11 cellular contexts compared by ENCODE assay signal in genomic region chr16:4344659-4345438, GRCh38. TPM values are rescaled to one million over a fixed set of nuclear protein-coding genes. Genes with fewer than 3 reads are reported as not detected.
A peak's percentile ranks its signal among the peaks of the same experiment; 100 is the strongest.
DNase-seq lines count a peak whose midpoint lies in the region; ATAC-seq and TF ChIP-seq lines count a peak whose summit lies in the region.
"Had no signal": no experiment of that assay in that cellular context is flagged by ENCODE, and none has a peak within 500 bp of the region (broad histone marks: within the 10 kb centered on the region; RNA-seq: fewer than 3 reads in every experiment).

No MANE protein-coding gene starts in this region.

- TF ChIP-seq POLR2A in thyroid gland (IDR thresholded peaks at IDR 0.05), result no peak
- TF ChIP-seq POLR2A in transverse colon (IDR thresholded peaks at IDR 0.05), result no peak

- no peak overlapping the region for H3K4me3 Mint-ChIP-seq in activated CD4-positive, alpha-beta T cell treated with anti-CD3 and anti-CD28 coated beads, Interleukin-2, amount 10 ng/mL, durations not matched to agents 24 days and 14 days

- DNase-seq in activated CD4-positive, alpha-beta T cell treated with anti-CD3 and anti-CD28 coated beads, Interleukin-2, amount 10 ng/mL, durations not matched to agents 24 days and 14 days, result peak; percentile 58
- DNase-seq in activated CD4-positive, alpha-beta T cell treated with anti-CD3 and anti-CD28 coated beads for 4 hours, result no peak
- DNase-seq in SHP77 (lab: John Stamatoyannopoulos, UW) (peak; percentile 46 to 69), hepatocyte (ENCODE audit: low spot score) (no peak), thyroid gland (peak; percentile 53 to 75), transverse colon (no peak), HPDE6-E6E7 (ENCODE audit: extremely low spot score) (no peak)
- DNase-seq: ACHN, RPMI8226 had no signal

- H3K36me3 ChIP-seq in hepatocyte (replicated peaks; ENCODE audit: insufficient read depth, low read depth) (no peaks in the 10 kb centered on the region), thyroid gland (no peaks in the 10 kb centered on the region), transverse colon (no peaks in the 10 kb centered on the region)

- in situ Hi-C loops in transverse colon (cut with MboI; ENCODE audit: low pct_ligation_motif_present in 1 of 4, low pct_unique_long_range_greater_than_20kb in 1 of 4, low sequenced_read_pairs in 3 of 4), result loop anchor here in 1 of 4 donors (25.0 kb wide), 1 partner anchor 158 kb away; no protein-coding TSS in a partner anchor

- H3K9me3 ChIP-seq in hepatocyte (ENCODE audit: low read depth) (no peaks in the 10 kb centered on the region), thyroid gland (no peaks in the 10 kb centered on the region), transverse colon (no peaks in the 10 kb centered on the region)

- H3K9me3 Mint-ChIP-seq in activated CD4-positive, alpha-beta T cell treated with anti-CD3 and anti-CD28 coated beads, Interleukin-2, amount 10 ng/mL, durations not matched to agents 24 days and 14 days, result no peaks in the 10 kb centered on the region
- H3K9me3 Mint-ChIP-seq: activated T-helper 2 cell treated with anti-CD3 and anti-CD28 coated beads, Interferon-gamma antibody, Interleukin-2, Interleukin-4, amounts not matched to agents 10 μg/mL and 5 μg/mL and 100 μg/mL, durations not matched to agents 14 hours and 24 hours and 36 hours had no signal

- H3K4me3 ChIP-seq in hepatocyte, result no peak overlapping the region
- H3K4me3 ChIP-seq in thyroid gland (replicated peaks in 1 of 3), result no peak overlapping the region
- H3K4me3 ChIP-seq in transverse colon, result no peak overlapping the region

- H3K79me2 ChIP-seq in hepatocyte, result peaks cover 75% of the 10 kb centered on the region

- peaks cover 14% of the 10 kb centered on the region for H4K20me1 ChIP-seq in hepatocyte (ENCODE audit: insufficient read depth, poor library complexity, severe bottlenecking)

- no peak for TF ChIP-seq EP300 in transverse colon (IDR thresholded peaks at IDR 0.05; ENCODE audit: low read depth)

- peak overlapping the region; percentile 27 for H3K27ac ChIP-seq in hepatocyte
- peak overlapping the region in 2 of 3 donors; percentile 24 to 26 for H3K27ac ChIP-seq in thyroid gland
- H3K27ac ChIP-seq in transverse colon, result no peak overlapping the region

- no peak overlapping the region for H3K27ac Mint-ChIP-seq in activated CD4-positive, alpha-beta T cell treated with anti-CD3 and anti-CD28 coated beads, Interleukin-2, amount 10 ng/mL, durations not matched to agents 24 days and 14 days

- H3K27me3 Mint-ChIP-seq in activated CD4-positive, alpha-beta T cell treated with anti-CD3 and anti-CD28 coated beads, Interleukin-2, amount 10 ng/mL, durations not matched to agents 24 days and 14 days, result no peaks in the 10 kb centered on the region

- no peaks in the 10 kb centered on the region for H3K9me2 ChIP-seq in hepatocyte (replicated peaks; ENCODE audit: insufficient read depth)

- H3K4me2 ChIP-seq in hepatocyte, result no peak overlapping the region

- no peaks in the 10 kb centered on the region for H3K27me3 ChIP-seq in hepatocyte
- no peaks in the 10 kb centered on the region for H3K27me3 ChIP-seq in thyroid gland
- no peaks in the 10 kb centered on the region for H3K27me3 ChIP-seq in transverse colon

- TF ChIP-seq CTCF in hepatocyte (IDR thresholded peaks at IDR 0.05; ENCODE audit: poor library complexity) (no peak), thyroid gland (IDR thresholded peaks at IDR 0.05) (no peak), transverse colon (IDR thresholded peaks at IDR 0.05) (no peak)

- 96% methylated on average over 19 of the region's 23 CpGs for WGBS in hepatocyte (ENCODE audit: low lambda C conversion rate, missing lambda C conversion rate)
- 43 to 49% methylated on average over 21 to 23 of the region's 23 CpGs for WGBS in thyroid gland, 2 donors
- WGBS in transverse colon (ENCODE audit: low coverage in 1 of 2), 2 donors, result 60 to 79% methylated on average over 7 to 20 of the region's 23 CpGs

- ATAC-seq in HG02798 (IDR thresholded peaks at IDR 0.05; ENCODE audit: poor library complexity, unreplicated experiment), result no peak

- H3K4me1 Mint-ChIP-seq in activated CD4-positive, alpha-beta T cell treated with anti-CD3 and anti-CD28 coated beads, Interleukin-2, amount 10 ng/mL, durations not matched to agents 24 days and 14 days, result peaks cover 4% of the 10 kb centered on the region

- H3K4me1 ChIP-seq in hepatocyte (ENCODE audit: insufficient read depth) (peaks cover 21% of the 10 kb centered on the region), thyroid gland (peaks cover under 1 to 13% of the 10 kb centered on the region in 2 donors), transverse colon (peaks cover 0 to 13% (median 7%) of the 10 kb centered on the region in 4 donors)

- no peak overlapping the region for H2AFZ ChIP-seq in hepatocyte

- H3K36me3 Mint-ChIP-seq in activated CD4-positive, alpha-beta T cell treated with anti-CD3 and anti-CD28 coated beads, Interleukin-2, amount 10 ng/mL, durations not matched to agents 24 days and 14 days (ENCODE audit: low read depth), result peaks cover 9% of the 10 kb centered on the region

- intact Hi-C loops in activated CD4-positive, alpha-beta T cell treated with anti-CD3 and anti-CD28 coated beads, Interleukin-2, amount 10 ng/mL, durations not matched to agents 24 days and 14 days (cut with micrococcal nuclease), result no loop called here
- intact Hi-C loops in thyroid gland (cut with DNase I) (no loop called here), transverse colon (cut with DNase I; ENCODE audit: low total_unique reads) (loop anchor here (5.0 kb wide), 1 partner anchor 1523 kb away; no protein-coding TSS in a partner anchor)

RNA-seq across cellular contexts. Expression of gene PAM16, which starts 6.3 kb away (rescaled TPM):
- total RNA-seq in activated CD4-positive, alpha-beta T cell treated with anti-CD3 and anti-CD28 coated beads, Interleukin-2, amount 10 ng/mL, durations not matched to agents 24 days and 14 days, result 93.5 and 104 TPM in 2 replicates
- 33.0 and 35.0 TPM in 2 replicates for total RNA-seq in hepatocyte
- polyA plus RNA-seq in hepatocyte, result 57.7 and 70.4 TPM in 2 replicates
- total RNA-seq in thyroid gland, result 10 to 100 TPM in 3 of 4 donors, 1 to 10 TPM in 1; 5.6 to 60.2 (median 27.3) TPM
- 10 to 100 TPM; 26.5 to 40.5 (median 29.2) TPM for total RNA-seq in transverse colon

RNA-seq across cellular contexts. Expression of gene VASN, which starts 26.8 kb away (rescaled TPM):
- total RNA-seq in activated CD4-positive, alpha-beta T cell treated with anti-CD3 and anti-CD28 coated beads, Interleukin-2, amount 10 ng/mL, durations not matched to agents 24 days and 14 days, result 0.16 TPM in 1 of 2 replicates, not detected in the other
- total RNA-seq in hepatocyte (10.0 and 12.1 TPM in 2 replicates), thyroid gland (10 to 100 TPM; 21.9 to 47.0 (median 28.8) TPM), transverse colon (10 to 100 TPM in 2 of 4 donors, 1 to 10 TPM in 2; 3.4 to 18.7 (median 9.0) TPM)
- polyA plus RNA-seq in hepatocyte, result 55.9 and 64.2 TPM in 2 replicates
- total RNA-seq: activated T-helper 2 cell treated with anti-CD3 and anti-CD28 coated beads, Interferon-gamma antibody, Interleukin-2, Interleukin-4, amounts not matched to agents 10 μg/mL and 5 μg/mL and 100 μg/mL, durations not matched to agents 14 hours and 24 hours and 36 hours had no signal

RNA-seq across cellular contexts. Expression of gene GLIS2, which starts 29.0 kb away (rescaled TPM):
- 1.0 and 1.4 TPM in 2 replicates for total RNA-seq in activated CD4-positive, alpha-beta T cell treated with anti-CD3 and anti-CD28 coated beads, Interleukin-2, amount 10 ng/mL, durations not matched to agents 24 days and 14 days
- 3.6 TPM in 2 replicates for total RNA-seq in hepatocyte
- 11.3 and 12.2 TPM in 2 replicates for polyA plus RNA-seq in hepatocyte
- total RNA-seq in thyroid gland, result 1 to 10 TPM; 5.5 to 7.6 (median 6.7) TPM
- 1 to 10 TPM in 3 of 4 donors, under 1 TPM in 1; 0.68 to 5.0 (median 1.8) TPM for total RNA-seq in transverse colon

Comparison
In these comparisons a context has a peak if more than half of its experiments do, and no peak if none do; other contexts are left out.
1. DNase-seq: peak in activated CD4-positive, alpha-beta T cell treated with anti-CD3 and anti-CD28 coated beads, Interleukin-2, amount 10 ng/mL, durations not matched to agents 24 days and 14 days (single experiment), SHP77 (2 of 2) and thyroid gland (2 of 2); none in activated CD4-positive, alpha-beta T cell treated with anti-CD3 and anti-CD28 coated beads for 4 hours (0 of 2), hepatocyte (single experiment), transverse colon (single experiment) and HPDE6-E6E7 (single experiment).
2. H3K27ac ChIP-seq: peak in hepatocyte (single experiment) and thyroid gland (2 of 3); none in transverse colon (0 of 4).